ENCODE assay signal across 1 cellular context in the genomic region with DNA sequence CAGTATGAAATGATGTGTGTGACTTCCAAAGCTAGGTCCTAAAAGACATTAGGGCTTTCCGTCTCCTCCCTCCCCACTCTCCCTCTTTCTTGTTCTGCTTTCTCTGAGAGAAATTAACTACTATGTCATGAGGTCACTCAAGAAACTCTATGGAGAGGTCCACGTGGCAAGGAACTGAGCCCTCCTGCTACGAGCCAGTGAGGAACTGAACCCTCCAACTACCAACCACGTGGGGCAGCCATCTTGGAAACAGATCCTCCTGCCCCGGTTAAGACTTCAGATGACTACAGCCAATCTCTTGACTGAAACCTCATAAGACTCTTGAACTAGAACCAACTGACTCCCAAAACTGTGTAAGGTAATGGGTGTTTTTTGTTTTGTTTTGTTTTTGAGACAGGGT.
A peak's percentile ranks its signal among the peaks of the same experiment; 100 is the strongest.
TF ChIP-seq lines count a peak whose summit lies in the region.

No MANE protein-coding gene starts in this region.

TF ChIP-seq in K562, 482 proteins besides CTCF, POLR2A, EP300 and RAD21 (continued from another document and continues in another):
- TF ChIP-seq DDX20 (tag; IDR thresholded peaks at IDR 0.05; ENCODE audit: low read depth): no peak
- TF ChIP-seq CCAR2 (IDR thresholded peaks at IDR 0.05; ENCODE audit: low read depth, low read length): no peak
- peak; percentile 63 for TF ChIP-seq L3MBTL2 (IDR thresholded peaks at IDR 0.05)
- no peak for TF ChIP-seq ZNF184 (CRISPR knock-in tag; IDR thresholded peaks at IDR 0.05)
- peak; percentile 67 for TF ChIP-seq RAD51 (IDR thresholded peaks at IDR 0.05; ENCODE audit: borderline replicate concordance, low read depth)
- TF ChIP-seq HDAC1 (IDR thresholded peaks at IDR 0.05): no peak
- TF ChIP-seq, protein P1, sequence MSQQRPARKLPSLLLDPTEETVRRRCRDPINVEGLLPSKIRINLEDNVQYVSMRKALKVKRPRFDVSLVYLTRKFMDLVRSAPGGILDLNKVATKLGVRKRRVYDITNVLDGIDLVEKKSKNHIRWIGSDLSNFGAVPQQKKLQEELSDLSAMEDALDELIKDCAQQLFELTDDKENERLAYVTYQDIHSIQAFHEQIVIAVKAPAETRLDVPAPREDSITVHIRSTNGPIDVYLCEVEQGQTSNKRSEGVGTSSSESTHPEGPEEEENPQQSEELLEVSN (IDR thresholded peaks at IDR 0.05; ENCODE audit: borderline replicate concordance in 1 of 2, extremely low read depth in 1 of 2, insufficient read depth in 1 of 2, insufficient read length in 1 of 2, low read depth in 1 of 2, low read length in 1 of 2, poor library complexity in 1 of 2, severe bottlenecking in 1 of 2): peak in 1 of 2 experiments; percentile 23
- TF ChIP-seq HEY1 (CRISPR knock-in tag; IDR thresholded peaks at IDR 0.05; ENCODE audit: borderline replicate concordance): no peak
- TF ChIP-seq ELF1 (tag; IDR thresholded peaks at IDR 0.05): no peak
- no peak for TF ChIP-seq ZSCAN29 (IDR thresholded peaks at IDR 0.05)
- no peak for TF ChIP-seq PRMT5 (CRISPR knock-in tag; IDR thresholded peaks at IDR 0.05)
- TF ChIP-seq CREB3L1 (IDR thresholded peaks at IDR 0.05; ENCODE audit: borderline replicate concordance, low read depth): 0 out of 2 replicates have a peak, but pooled peaks have one; percentile 25
- no peak for TF ChIP-seq SNRNP70 (optimal IDR thresholded peaks at IDR 0.05; ENCODE audit: low read depth, low read length)
- TF ChIP-seq ILF3 (IDR thresholded peaks at IDR 0.05; ENCODE audit: borderline replicate concordance): no peak
- TF ChIP-seq ID3 (CRISPR knock-in tag; IDR thresholded peaks at IDR 0.05): no peak
- no peak for TF ChIP-seq ID3 (tag; IDR thresholded peaks at IDR 0.05)
- no peak for TF ChIP-seq MEIS2 (IDR thresholded peaks at IDR 0.05; ENCODE audit: partially characterized antibody)
- no peak for TF ChIP-seq BRD4 (IDR thresholded peaks at IDR 0.05)
- TF ChIP-seq, protein P2, sequence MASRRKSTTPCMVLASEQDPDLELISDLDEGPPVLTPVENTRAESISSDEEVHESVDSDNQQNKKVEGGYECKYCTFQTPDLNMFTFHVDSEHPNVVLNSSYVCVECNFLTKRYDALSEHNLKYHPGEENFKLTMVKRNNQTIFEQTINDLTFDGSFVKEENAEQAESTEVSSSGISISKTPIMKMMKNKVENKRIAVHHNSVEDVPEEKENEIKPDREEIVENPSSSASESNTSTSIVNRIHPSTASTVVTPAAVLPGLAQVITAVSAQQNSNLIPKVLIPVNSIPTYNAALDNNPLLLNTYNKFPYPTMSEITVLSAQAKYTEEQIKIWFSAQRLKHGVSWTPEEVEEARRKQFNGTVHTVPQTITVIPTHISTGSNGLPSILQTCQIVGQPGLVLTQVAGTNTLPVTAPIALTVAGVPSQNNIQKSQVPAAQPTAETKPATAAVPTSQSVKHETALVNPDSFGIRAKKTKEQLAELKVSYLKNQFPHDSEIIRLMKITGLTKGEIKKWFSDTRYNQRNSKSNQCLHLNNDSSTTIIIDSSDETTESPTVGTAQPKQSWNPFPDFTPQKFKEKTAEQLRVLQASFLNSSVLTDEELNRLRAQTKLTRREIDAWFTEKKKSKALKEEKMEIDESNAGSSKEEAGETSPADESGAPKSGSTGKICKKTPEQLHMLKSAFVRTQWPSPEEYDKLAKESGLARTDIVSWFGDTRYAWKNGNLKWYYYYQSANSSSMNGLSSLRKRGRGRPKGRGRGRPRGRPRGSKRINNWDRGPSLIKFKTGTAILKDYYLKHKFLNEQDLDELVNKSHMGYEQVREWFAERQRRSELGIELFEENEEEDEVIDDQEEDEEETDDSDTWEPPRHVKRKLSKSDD (conservative IDR thresholded peaks at IDR 0.05; ENCODE audit: low read length): no peak
- no peak for TF ChIP-seq ZNF407 (IDR thresholded peaks at IDR 0.05; ENCODE audit: low read depth)
- TF ChIP-seq ZNF146 (CRISPR knock-in tag; IDR thresholded peaks at IDR 0.05; ENCODE audit: unreplicated experiment): no peak
- TF ChIP-seq, protein P3, sequence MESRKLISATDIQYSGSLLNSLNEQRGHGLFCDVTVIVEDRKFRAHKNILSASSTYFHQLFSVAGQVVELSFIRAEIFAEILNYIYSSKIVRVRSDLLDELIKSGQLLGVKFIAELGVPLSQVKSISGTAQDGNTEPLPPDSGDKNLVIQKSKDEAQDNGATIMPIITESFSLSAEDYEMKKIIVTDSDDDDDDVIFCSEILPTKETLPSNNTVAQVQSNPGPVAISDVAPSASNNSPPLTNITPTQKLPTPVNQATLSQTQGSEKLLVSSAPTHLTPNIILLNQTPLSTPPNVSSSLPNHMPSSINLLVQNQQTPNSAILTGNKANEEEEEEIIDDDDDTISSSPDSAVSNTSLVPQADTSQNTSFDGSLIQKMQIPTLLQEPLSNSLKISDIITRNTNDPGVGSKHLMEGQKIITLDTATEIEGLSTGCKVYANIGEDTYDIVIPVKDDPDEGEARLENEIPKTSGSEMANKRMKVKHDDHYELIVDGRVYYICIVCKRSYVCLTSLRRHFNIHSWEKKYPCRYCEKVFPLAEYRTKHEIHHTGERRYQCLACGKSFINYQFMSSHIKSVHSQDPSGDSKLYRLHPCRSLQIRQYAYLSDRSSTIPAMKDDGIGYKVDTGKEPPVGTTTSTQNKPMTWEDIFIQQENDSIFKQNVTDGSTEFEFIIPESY (CRISPR knock-in tag; IDR thresholded peaks at IDR 0.05): no peak
- TF ChIP-seq, protein P4, sequence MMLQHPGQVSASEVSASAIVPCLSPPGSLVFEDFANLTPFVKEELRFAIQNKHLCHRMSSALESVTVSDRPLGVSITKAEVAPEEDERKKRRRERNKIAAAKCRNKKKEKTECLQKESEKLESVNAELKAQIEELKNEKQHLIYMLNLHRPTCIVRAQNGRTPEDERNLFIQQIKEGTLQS (IDR thresholded peaks at IDR 0.05): no peak
- TF ChIP-seq, protein P4 (CRISPR knock-in tag; conservative IDR thresholded peaks at IDR 0.05): no peak
- TF ChIP-seq NCOA6 (IDR thresholded peaks at IDR 0.05): no peak
- TF ChIP-seq SMARCC2 (IDR thresholded peaks at IDR 0.05; ENCODE audit: low read depth): no peak
- TF ChIP-seq MAFF (IDR thresholded peaks at IDR 0.05; ENCODE audit: low read length): no peak
- TF ChIP-seq ZNF512 (tag; IDR thresholded peaks at IDR 0.05): no peak
- TF ChIP-seq, protein P5, sequence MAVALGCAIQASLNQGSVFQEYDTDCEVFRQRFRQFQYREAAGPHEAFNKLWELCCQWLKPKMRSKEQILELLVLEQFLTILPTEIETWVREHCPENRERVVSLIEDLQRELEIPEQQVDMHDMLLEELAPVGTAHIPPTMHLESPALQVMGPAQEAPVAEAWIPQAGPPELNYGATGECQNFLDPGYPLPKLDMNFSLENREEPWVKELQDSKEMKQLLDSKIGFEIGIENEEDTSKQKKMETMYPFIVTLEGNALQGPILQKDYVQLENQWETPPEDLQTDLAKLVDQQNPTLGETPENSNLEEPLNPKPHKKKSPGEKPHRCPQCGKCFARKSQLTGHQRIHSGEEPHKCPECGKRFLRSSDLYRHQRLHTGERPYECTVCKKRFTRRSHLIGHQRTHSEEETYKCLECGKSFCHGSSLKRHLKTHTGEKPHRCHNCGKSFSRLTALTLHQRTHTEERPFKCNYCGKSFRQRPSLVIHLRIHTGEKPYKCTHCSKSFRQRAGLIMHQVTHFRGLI (CRISPR knock-in tag; IDR thresholded peaks at IDR 0.05): no peak
- no peak for TF ChIP-seq ZFP36 (IDR thresholded peaks at IDR 0.05; ENCODE audit: low read depth, low read length, partially characterized antibody)
- TF ChIP-seq ASH1L (IDR thresholded peaks at IDR 0.05; ENCODE audit: borderline replicate concordance, low read depth, partially characterized antibody): no peak
- peak; percentile 80 for TF ChIP-seq USF1 (CRISPR knock-in tag; IDR thresholded peaks at IDR 0.05)
